Comparison of ENCODE assay signal across 11 cellular contexts in the genomic region with DNA sequence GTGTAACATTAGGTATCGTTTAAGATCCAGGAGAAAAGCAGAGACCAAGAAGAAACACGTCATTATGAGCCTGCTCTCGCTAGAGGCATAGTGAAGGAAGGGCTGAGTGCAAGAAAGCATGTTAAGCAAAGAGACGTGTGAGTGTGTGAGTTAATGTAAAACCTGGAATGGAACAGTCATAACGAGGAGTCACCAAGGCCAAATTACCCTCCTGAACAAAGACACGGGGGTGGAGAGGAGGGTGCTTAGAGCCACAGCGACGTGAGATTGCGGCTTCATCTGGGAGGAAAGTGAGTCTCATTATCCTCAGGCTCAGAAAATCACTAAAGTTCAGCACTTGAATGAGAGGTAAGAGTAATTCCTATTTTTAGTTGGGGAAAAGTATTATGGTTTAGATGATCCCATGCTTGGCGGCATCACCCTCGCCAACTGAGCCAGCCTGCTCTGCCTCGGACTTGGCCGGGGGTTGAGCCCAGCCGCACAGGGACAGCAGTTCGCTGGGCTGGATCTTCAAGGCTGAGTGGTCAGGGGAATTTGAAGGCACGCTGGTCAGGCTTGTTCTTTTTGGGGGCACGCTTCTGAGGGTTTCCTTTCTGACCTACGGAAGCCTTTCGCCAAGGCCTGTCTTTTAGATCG.
DNase-seq lines count a peak whose midpoint lies in the region; ATAC-seq and TF ChIP-seq lines count a peak whose summit lies in the region.
"Had no signal": no experiment of that assay in that cellular context is flagged by ENCODE, and none has a peak within 500 bp of the region (broad histone marks: within the 10 kb centered on the region; RNA-seq: fewer than 3 reads in every experiment).

No MANE protein-coding gene starts in this region.

- H3K27ac ChIP-seq in naive thymus-derived CD4-positive, alpha-beta T cell (ENCODE audit: low read depth, low read length) = no peak overlapping the region
- H3K27ac ChIP-seq: epithelial cell of prostate, prostate gland had no signal

- H3K4me3 Mint-ChIP-seq in activated T-helper 17 cell treated with anti-CD3 and anti-CD28 coated beads, Interleukin-2, amount 50 U/mL, for 72 hours = no peak overlapping the region
- peak overlapping the region in 1 of 10 donors; percentile 28 for H3K4me3 Mint-ChIP-seq in naive thymus-derived CD4-positive, alpha-beta T cell
- H3K4me3 Mint-ChIP-seq in HFFc6 = no peak overlapping the region

- peaks cover 0 to 3% of the 10 kb centered on the region in 2 donors for H3K4me1 ChIP-seq in naive thymus-derived CD4-positive, alpha-beta T cell (ENCODE audit: control insufficient read depth in 2 of 2, insufficient read depth in 2 of 2, low read length in 2 of 2)
- H3K4me1 ChIP-seq: prostate gland had no signal

- H3K9me3 ChIP-seq in naive thymus-derived CD4-positive, alpha-beta T cell (ENCODE audit: control insufficient read depth in 2 of 3, low read length in 3 of 3) = no peaks in the 10 kb centered on the region
- H3K9me3 ChIP-seq: prostate gland had no signal

- TF ChIP-seq CTCF in GM12864 (IDR thresholded peaks at IDR 0.05; ENCODE audit: low read depth, low read length, missing control alignments) (no peak), HFFc6 (IDR thresholded peaks at IDR 0.05) (no peak)

- intact Hi-C loops in naive thymus-derived CD4-positive, alpha-beta T cell (cut with micrococcal nuclease) = no loop called here

- no peaks in the 10 kb centered on the region for H3K27me3 ChIP-seq in naive thymus-derived CD4-positive, alpha-beta T cell (ENCODE audit: control insufficient read depth in 2 of 2, insufficient read depth in 2 of 2, low read length in 2 of 2)

- peaks cover 93% of the 10 kb centered on the region for H3K36me3 Mint-ChIP-seq in activated T-helper 17 cell treated with anti-CD3 and anti-CD28 coated beads, Interleukin-2, amount 50 U/mL, for 72 hours (ENCODE audit: low read depth)
- peaks cover 30 to 83% (median 68%) of the 10 kb centered on the region in 5 donors for H3K36me3 Mint-ChIP-seq in naive thymus-derived CD4-positive, alpha-beta T cell
- peaks cover 53% of the 10 kb centered on the region for H3K36me3 Mint-ChIP-seq in HFFc6 (ENCODE audit: low read depth)

- ATAC-seq in GM19463 (IDR thresholded peaks at IDR 0.05; ENCODE audit: unreplicated experiment) = peak; percentile 83
- ATAC-seq in activated T-helper 17 cell treated with anti-CD3 and anti-CD28 coated beads, Interleukin-2, amount 50 U/mL, for 72 hours (replicated peaks) = peak; percentile 67
- no peak for ATAC-seq in naive thymus-derived CD4-positive, alpha-beta T cell

- POLR2A ChIA-PET in naive thymus-derived CD4-positive, alpha-beta T cell (lab: Charles Lee) = no interaction called here

- H3K27ac Mint-ChIP-seq in activated T-helper 17 cell treated with anti-CD3 and anti-CD28 coated beads, Interleukin-2, amount 50 U/mL, for 72 hours = peak overlapping the region; percentile 79
- H3K27ac Mint-ChIP-seq in naive thymus-derived CD4-positive, alpha-beta T cell = peak overlapping the region in 6 of 9 donors; percentile 15 to 59 (median 36)
- no peak overlapping the region for H3K27ac Mint-ChIP-seq in HFFc6

- peaks cover 0 to 58% (median 0%) of the 10 kb centered on the region in 3 experiments for H3K36me3 ChIP-seq in naive thymus-derived CD4-positive, alpha-beta T cell (ENCODE audit: control insufficient read depth in 2 of 3, insufficient read depth in 3 of 3, low read length in 3 of 3)
- H3K36me3 ChIP-seq: prostate gland had no signal

- CTCF ChIA-PET in naive thymus-derived CD4-positive, alpha-beta T cell (lab: Charles Lee) = interaction anchor here (1.2 kb wide), 1 partner anchor 98 kb away, joined by 4 read pairs; no protein-coding TSS in a partner anchor

- H3K9me3 Mint-ChIP-seq in activated T-helper 17 cell treated with anti-CD3 and anti-CD28 coated beads, Interleukin-2, amount 50 U/mL, for 72 hours = peaks cover 4% of the 10 kb centered on the region
- H3K9me3 Mint-ChIP-seq in naive thymus-derived CD4-positive, alpha-beta T cell = peaks cover 0 to 11% (median 7%) of the 10 kb centered on the region in 11 donors
- H3K9me3 Mint-ChIP-seq in HFFc6 = no peaks in the 10 kb centered on the region

- H3K27me3 Mint-ChIP-seq in activated T-helper 17 cell treated with anti-CD3 and anti-CD28 coated beads, Interleukin-2, amount 50 U/mL, for 72 hours = no peaks in the 10 kb centered on the region
- H3K27me3 Mint-ChIP-seq in naive thymus-derived CD4-positive, alpha-beta T cell = no peaks in the 10 kb centered on the region
- peaks cover 2% of the 10 kb centered on the region for H3K27me3 Mint-ChIP-seq in HFFc6 (ENCODE audit: insufficient read depth)

- peak overlapping the region; percentile 24 for H3K4me3 ChIP-seq in GM12864 (ENCODE audit: low read depth, low read length)
- H3K4me3 ChIP-seq in naive thymus-derived CD4-positive, alpha-beta T cell (ENCODE audit: low read length) = no peak overlapping the region
- H3K4me3 ChIP-seq: prostate gland had no signal

- DNase-seq in GM12864 (ENCODE audit: low read depth) (peak; percentile 43), HFFc6 (no peak), Kasumi-1 (lab: John Stamatoyannopoulos, UW) (no peak), amniotic stem cell (lab: John Stamatoyannopoulos, UW) (no peak)
- DNase-seq in naive thymus-derived CD4-positive, alpha-beta T cell = no peak
- DNase-seq: DMS 273 treated with DMSO at 0.1 percent for 48 hours, Right ventricle myocardium superior had no signal

- H3K4me1 Mint-ChIP-seq in activated T-helper 17 cell treated with anti-CD3 and anti-CD28 coated beads, Interleukin-2, amount 50 U/mL, for 72 hours = peaks cover 11% of the 10 kb centered on the region
- peaks cover 12 to 43% (median 27%) of the 10 kb centered on the region in 7 donors for H3K4me1 Mint-ChIP-seq in naive thymus-derived CD4-positive, alpha-beta T cell
- peaks cover 11% of the 10 kb centered on the region for H3K4me1 Mint-ChIP-seq in HFFc6 (ENCODE audit: low read depth)
